In the genomic region with DNA sequence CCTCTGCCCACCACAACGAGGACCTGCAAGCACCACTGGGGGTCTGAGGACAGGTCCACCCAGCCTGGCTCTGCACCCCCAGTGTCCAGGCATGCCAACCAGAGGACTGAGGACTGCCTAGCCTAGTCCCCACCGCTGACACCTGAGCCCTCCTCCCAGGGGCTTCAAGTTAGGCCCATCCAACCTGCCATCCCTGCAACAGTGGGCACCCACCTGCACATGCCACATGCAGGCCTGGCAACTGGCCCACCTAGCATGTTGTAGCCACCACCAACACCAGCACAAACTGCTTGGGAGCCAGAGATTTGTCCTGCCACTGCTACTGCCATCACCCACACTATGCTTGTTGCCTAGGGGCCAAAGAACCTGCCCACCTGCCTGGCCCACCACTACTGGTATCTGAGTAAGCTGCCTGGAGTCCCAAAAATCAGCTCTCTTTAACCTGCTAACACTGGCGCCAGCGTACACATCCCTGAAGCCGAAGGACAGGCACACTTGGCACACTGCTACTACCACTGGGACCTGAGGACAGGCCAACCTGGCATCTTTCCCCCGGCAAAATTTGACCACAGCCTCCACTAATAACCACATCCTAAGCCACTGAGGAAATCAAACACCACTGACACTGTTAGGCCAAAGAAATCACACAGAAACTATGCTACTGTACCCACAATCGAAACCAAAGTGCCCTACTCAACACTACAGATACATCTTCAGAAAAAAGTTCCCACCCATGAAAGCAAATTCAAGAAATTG, we compare ENCODE assay signal across 23 cellular contexts.
DNase-seq lines count a peak whose midpoint lies in the region; ATAC-seq and TF ChIP-seq lines count a peak whose summit lies in the region.
"Had no signal": no experiment of that assay in that cellular context is flagged by ENCODE, and none has a peak within 500 bp of the region (broad histone marks: within the 10 kb centered on the region; RNA-seq: fewer than 3 reads in every experiment).

No MANE protein-coding gene starts in this region.

- no peaks in the 10 kb centered on the region for H3K27me3 ChIP-seq in Peyer's patch
- H3K27me3 ChIP-seq: stomach, transverse colon had no signal

- H3K4me3 Mint-ChIP-seq in stimulated activated effector memory CD8-positive, alpha-beta T cell treated with anti-CD3 and anti-CD28 coated beads, Interleukin-12 subunit alpha, Interleukin-12 subunit beta, amount 100 ng/mL, for 72 hours: no peak overlapping the region
- H3K4me3 Mint-ChIP-seq: activated T-cell treated with anti-CD3 and anti-CD28 coated beads, Interleukin-2, amount 50 U/mL, for 24 hours had no signal

- no peaks in the 10 kb centered on the region for H3K36me3 Mint-ChIP-seq in stimulated activated effector memory CD8-positive, alpha-beta T cell treated with anti-CD3 and anti-CD28 coated beads, Interleukin-12 subunit alpha, Interleukin-12 subunit beta, amount 100 ng/mL, for 72 hours

- H3K27ac ChIP-seq in Peyer's patch: no peak overlapping the region
- H3K27ac ChIP-seq: GM23248, stomach, transverse colon had no signal

- peak; percentile 50 for DNase-seq in activated CD8-positive, alpha-beta memory T cell treated with anti-CD3 and anti-CD28 coated beads for 24 hours
- DNase-seq in activated CD8-positive, alpha-beta memory T cell treated with anti-CD3 and anti-CD28 coated beads, Interleukin-2, amount 50 U/mL, for 48 hours: no peak
- DNase-seq in RPMI7951 (ENCODE audit: low read depth) (peak; percentile 89), fibroblast of peridontal ligament (ENCODE audit: extremely low read depth) (peak; percentile 17), retina (no peak), NCI-H526 treated with DMSO at 0.1 percent for 48 hours (lab: John Stamatoyannopoulos, UW) (no peak), Peyer's patch (no peak)
- DNase-seq in stimulated activated effector memory CD8-positive, alpha-beta T cell treated with anti-CD3 and anti-CD28 coated beads, Interleukin-12 subunit alpha, Interleukin-12 subunit beta, amount 100 ng/mL, for 72 hours (ENCODE audit: low spot score in 2 of 2): no peak
- DNase-seq: activated CD4-positive, alpha-beta T cell treated with anti-CD3 and anti-CD28 coated beads, Interleukin-2, amount 50 U/mL, for 48 hours; activated CD4-positive, CD25-positive, alpha-beta regulatory T cell; activated naive CD4-positive, alpha-beta T cell treated with Interleukin-2 at 50 U/mL for 16 hours; activated T-cell treated with anti-CD3 and anti-CD28 coated beads, Interleukin-2, amount 50 U/mL, for 24 hours; AML-193; COR-L47; DMS79; effector CD4-positive, alpha-beta T cell; foreskin melanocyte; GM23248; NCI-H1417; stomach; T1000; transverse colon had no signal

- no peaks in the 10 kb centered on the region for H3K9me3 ChIP-seq in Peyer's patch
- H3K9me3 ChIP-seq: stomach had no signal

- H3K9me3 Mint-ChIP-seq in stimulated activated effector memory CD8-positive, alpha-beta T cell treated with anti-CD3 and anti-CD28 coated beads, Interleukin-12 subunit alpha, Interleukin-12 subunit beta, amount 100 ng/mL, for 72 hours: peaks cover 3% of the 10 kb centered on the region

- H3K27ac Mint-ChIP-seq in stimulated activated effector memory CD8-positive, alpha-beta T cell treated with anti-CD3 and anti-CD28 coated beads, Interleukin-12 subunit alpha, Interleukin-12 subunit beta, amount 100 ng/mL, for 72 hours: no peak overlapping the region
- H3K27ac Mint-ChIP-seq: activated T-cell treated with anti-CD3 and anti-CD28 coated beads, Interleukin-2, amount 50 U/mL, for 24 hours had no signal

- H3K4me1 ChIP-seq in Peyer's patch: no peaks in the 10 kb centered on the region

- no peaks in the 10 kb centered on the region for H3K36me3 ChIP-seq in Peyer's patch
- H3K36me3 ChIP-seq: stomach, transverse colon had no signal

- TF ChIP-seq POLR2A in Peyer's patch (IDR thresholded peaks at IDR 0.05): no peak

- H3K4me1 Mint-ChIP-seq in stimulated activated effector memory CD8-positive, alpha-beta T cell treated with anti-CD3 and anti-CD28 coated beads, Interleukin-12 subunit alpha, Interleukin-12 subunit beta, amount 100 ng/mL, for 72 hours: peaks cover 10% of the 10 kb centered on the region

- no peak for TF ChIP-seq CTCF in Peyer's patch (IDR thresholded peaks at IDR 0.05)

- H3K4me3 ChIP-seq in Peyer's patch: no peak overlapping the region
- H3K4me3 ChIP-seq: GM23248, lung, stomach, transverse colon had no signal

- peak; percentile 27 for ATAC-seq in stimulated activated effector memory CD8-positive, alpha-beta T cell treated with anti-CD3 and anti-CD28 coated beads, Interleukin-12 subunit alpha, Interleukin-12 subunit beta, amount 100 ng/mL, for 72 hours

Comparison
In these comparisons a context has a peak if more than half of its experiments do, and no peak if none do; other contexts are left out.
1. DNase-seq: peak in activated CD8-positive, alpha-beta memory T cell treated with anti-CD3 and anti-CD28 coated beads for 24 hours (single experiment), RPMI7951 (single experiment) and fibroblast of peridontal ligament (single experiment); none in activated CD8-positive, alpha-beta memory T cell treated with anti-CD3 and anti-CD28 coated beads, Interleukin-2, amount 50 U/mL, for 48 hours (single experiment), stimulated activated effector memory CD8-positive, alpha-beta T cell treated with anti-CD3 and anti-CD28 coated beads, Interleukin-12 subunit alpha, Interleukin-12 subunit beta, amount 100 ng/mL, for 72 hours (0 of 2), retina (single experiment), NCI-H526 treated with DMSO at 0.1 percent for 48 hours (single experiment) and Peyer's patch (0 of 3).